Comparison of ENCODE assay signal across 7 cellular contexts in the genomic region with DNA sequence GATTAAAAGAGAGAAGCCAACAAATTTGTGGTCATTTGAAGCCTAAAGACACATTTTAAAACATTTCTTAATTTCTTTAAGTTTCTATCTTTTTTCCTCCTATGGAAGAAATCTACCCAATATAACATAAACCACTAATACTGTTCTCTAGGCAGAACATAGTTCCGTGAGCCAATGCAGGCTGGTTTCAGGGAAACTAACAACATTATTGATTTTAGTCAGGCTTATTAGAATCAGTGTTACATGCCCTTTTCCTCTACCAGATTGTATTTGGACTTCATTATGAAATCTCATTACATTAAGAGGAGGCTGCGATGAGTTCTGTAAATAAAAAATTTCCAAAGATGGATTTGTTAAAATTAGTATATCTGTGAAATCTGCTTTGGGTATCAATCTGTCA.
"Had no signal": no experiment of that assay in that cellular context is flagged by ENCODE, and none has a peak within 500 bp of the region (broad histone marks: within the 10 kb centered on the region; RNA-seq: fewer than 3 reads in every experiment).

No MANE protein-coding gene starts in this region.

- H3K4me3 Mint-ChIP-seq: HFFc6 had no signal

- H3K27ac Mint-ChIP-seq: HFFc6 had no signal

- H3K9me3 Mint-ChIP-seq: HFFc6 had no signal

- H3K4me3 ChIP-seq: HAP-1 had no signal

- H3K27ac ChIP-seq: HL-60 had no signal

- H3K36me3 ChIP-seq: HAP-1 had no signal

- ATAC-seq: HCT116 had no signal

- DNase-seq: GOT3, H7, HFFc6, IMR-90 had no signal

- H3K9me3 ChIP-seq: HAP-1 had no signal
